ENCODE assay signal across 29 cellular contexts in the genomic region with DNA sequence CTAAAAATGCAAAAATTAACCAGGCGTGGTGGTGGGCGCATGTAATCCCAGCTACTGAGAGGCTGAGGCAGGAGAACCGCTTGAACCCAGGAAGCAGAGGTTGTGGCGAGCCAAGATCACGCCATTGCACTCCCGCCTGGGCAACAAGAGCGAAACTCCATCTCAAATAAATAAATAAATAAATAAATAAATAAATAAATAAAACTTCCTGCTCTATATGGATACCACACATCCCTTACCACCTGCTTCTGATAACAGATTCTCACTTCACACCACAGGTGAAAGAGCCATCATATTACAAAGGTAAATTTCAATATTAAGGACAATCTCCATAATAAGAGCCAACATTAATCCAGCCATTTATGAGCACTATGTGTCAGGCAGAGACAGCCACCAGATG.
"Had no signal": no experiment of that assay in that cellular context is flagged by ENCODE, and none has a peak within 500 bp of the region (broad histone marks: within the 10 kb centered on the region; RNA-seq: fewer than 3 reads in every experiment).

No MANE protein-coding gene starts in this region.

- H3K36me3 ChIP-seq: stomach, suprapubic skin, thoracic aorta, thyroid gland, tibial artery, tibial nerve, transverse colon, upper lobe of left lung, upper lobe of right lung, uterus, vagina had no signal

- H3K27ac ChIP-seq: stomach, suprapubic skin, testis, thoracic aorta, thyroid gland, tibial artery, tibial nerve, transverse colon, upper lobe of left lung, upper lobe of right lung, uterus, vagina had no signal

- H3K27me3 Mint-ChIP-seq: stimulated activated naive B cell treated with anti-CD40 and anti-IgM and Interleukin-4, amounts not matched to agents 10 μg/mL and 1 μg/mL and 100 μg/mL, for 72 hours; stimulated activated naive CD8-positive, alpha-beta T cell treated with anti-CD3 and anti-CD28 coated beads, Interleukin-15, Interleukin-2, amounts not matched to agents 100 ng/mL and 50 ng/mL, for 24 hours; type B pancreatic cell had no signal

- H3K27ac Mint-ChIP-seq: stimulated activated effector memory CD8-positive, alpha-beta T cell treated with anti-CD3 and anti-CD28 coated beads, Interleukin-12 subunit alpha, Interleukin-12 subunit beta, amount 100 ng/mL, for 72 hours; stimulated activated memory B cell treated with anti-CD40 and anti-IgM and Interleukin-4, amounts not matched to agents 10 μg/mL and 1 μg/mL and 100 μg/mL, for 72 hours; stimulated activated naive B cell treated with anti-CD40 and anti-IgM and Interleukin-4, amounts not matched to agents 10 μg/mL and 1 μg/mL and 100 μg/mL, for 72 hours; stimulated activated naive CD8-positive, alpha-beta T cell treated with anti-CD3 and anti-CD28 coated beads, Interleukin-15, amount 100 ng/mL, for 72 hours; stimulated activated naive CD8-positive, alpha-beta T cell treated with anti-CD3 and anti-CD28 coated beads, Interleukin-15, Interleukin-2, amounts not matched to agents 100 ng/mL and 50 ng/mL, for 24 hours; type B pancreatic cell had no signal

- H3K27me3 ChIP-seq: suprapubic skin, testis, thyroid gland, tibial artery, tibial nerve, transverse colon, upper lobe of left lung, upper lobe of right lung, uterus, vagina had no signal

- ATAC-seq: stimulated activated effector memory CD8-positive, alpha-beta T cell treated with anti-CD3 and anti-CD28 coated beads, Interleukin-12 subunit alpha, Interleukin-12 subunit beta, amount 100 ng/mL, for 72 hours; stimulated activated memory B cell treated with anti-CD40 and anti-IgM and Interleukin-4, amounts not matched to agents 10 μg/mL and 1 μg/mL and 100 μg/mL, for 72 hours; stimulated activated naive B cell treated with anti-CD40 and anti-IgM and Interleukin-4, amounts not matched to agents 10 μg/mL and 1 μg/mL and 100 μg/mL, for 72 hours; stimulated activated naive CD8-positive, alpha-beta T cell treated with anti-CD3 and anti-CD28 coated beads, Interleukin-15, amount 100 ng/mL, for 72 hours; stimulated activated naive CD8-positive, alpha-beta T cell treated with anti-CD3 and anti-CD28 coated beads, Interleukin-15, Interleukin-2, amounts not matched to agents 100 U/mL and 50 U/mL, for 24 hours; upper lobe of right lung had no signal

- FAIRE-seq: urothelium cell line had no signal

- H3K9me3 ChIP-seq: stomach, suprapubic skin, testis, thoracic aorta, thyroid gland, tibial artery, tibial nerve, transverse colon, upper lobe of left lung, upper lobe of right lung, uterus, vagina had no signal

- H3K4me1 Mint-ChIP-seq: stimulated activated effector memory CD8-positive, alpha-beta T cell treated with anti-CD3 and anti-CD28 coated beads, Interleukin-12 subunit alpha, Interleukin-12 subunit beta, amount 100 ng/mL, for 72 hours; stimulated activated memory B cell treated with anti-CD40 and anti-IgM and Interleukin-4, amounts not matched to agents 10 μg/mL and 1 μg/mL and 100 μg/mL, for 72 hours; stimulated activated naive B cell treated with anti-CD40 and anti-IgM and Interleukin-4, amounts not matched to agents 10 μg/mL and 1 μg/mL and 100 μg/mL, for 72 hours; stimulated activated naive CD8-positive, alpha-beta T cell treated with anti-CD3 and anti-CD28 coated beads, Interleukin-15, amount 100 ng/mL, for 72 hours had no signal

- H3K36me3 Mint-ChIP-seq: stimulated activated effector memory CD8-positive, alpha-beta T cell treated with anti-CD3 and anti-CD28 coated beads, Interleukin-12 subunit alpha, Interleukin-12 subunit beta, amount 100 ng/mL, for 72 hours; stimulated activated memory B cell treated with anti-CD40 and anti-IgM and Interleukin-4, amounts not matched to agents 10 μg/mL and 1 μg/mL and 100 μg/mL, for 72 hours; type B pancreatic cell had no signal

- H3K4me3 Mint-ChIP-seq: stimulated activated effector memory CD8-positive, alpha-beta T cell treated with anti-CD3 and anti-CD28 coated beads, Interleukin-12 subunit alpha, Interleukin-12 subunit beta, amount 100 ng/mL, for 72 hours; stimulated activated memory B cell treated with anti-CD40 and anti-IgM and Interleukin-4, amounts not matched to agents 10 μg/mL and 1 μg/mL and 100 μg/mL, for 72 hours; stimulated activated naive B cell treated with anti-CD40 and anti-IgM and Interleukin-4, amounts not matched to agents 10 μg/mL and 1 μg/mL and 100 μg/mL, for 72 hours; stimulated activated naive CD8-positive, alpha-beta T cell treated with anti-CD3 and anti-CD28 coated beads, Interleukin-15, amount 100 ng/mL, for 72 hours; stimulated activated naive CD8-positive, alpha-beta T cell treated with anti-CD3 and anti-CD28 coated beads, Interleukin-15, Interleukin-2, amounts not matched to agents 100 ng/mL and 50 ng/mL, for 24 hours; type B pancreatic cell had no signal

- H3K9me3 Mint-ChIP-seq: stimulated activated effector memory CD8-positive, alpha-beta T cell treated with anti-CD3 and anti-CD28 coated beads, Interleukin-12 subunit alpha, Interleukin-12 subunit beta, amount 100 ng/mL, for 72 hours; stimulated activated memory B cell treated with anti-CD40 and anti-IgM and Interleukin-4, amounts not matched to agents 10 μg/mL and 1 μg/mL and 100 μg/mL, for 72 hours; stimulated activated naive CD8-positive, alpha-beta T cell treated with anti-CD3 and anti-CD28 coated beads, Interleukin-15, amount 100 ng/mL, for 72 hours; stimulated activated naive CD8-positive, alpha-beta T cell treated with anti-CD3 and anti-CD28 coated beads, Interleukin-15, Interleukin-2, amounts not matched to agents 100 ng/mL and 50 ng/mL, for 24 hours; type B pancreatic cell had no signal

- DNase-seq: stimulated activated CD4-positive, alpha-beta T cell treated with anti-CD3 and anti-CD28 coated beads, Interleukin-2, amount 100 ng/mL, for 48 hours; stimulated activated CD4-positive, alpha-beta T cell treated with anti-CD3 and anti-CD28 coated beads, Interleukin-4, amount 100 ng/mL, for 1 hour; stimulated activated CD4-positive, alpha-beta T cell treated with anti-CD3 and anti-CD28 coated beads, Interleukin-4, amount 100 ng/mL, for 24 hours; stimulated activated CD4-positive, alpha-beta T cell treated with anti-CD3 and anti-CD28 coated beads, Interleukin-4, amount 100 ng/mL, for 4 hours; stimulated activated CD8-positive, alpha-beta memory T cell treated with anti-CD3 and anti-CD28 coated beads, Interleukin-4, amount 100 ng/mL, for 48 hours; stimulated activated naive B cell treated with anti-CD40 and anti-IgM and Interleukin-4, amounts not matched to agents 10 μg/mL and 1 μg/mL and 100 μg/mL, for 72 hours; stimulated activated naive CD4-positive, alpha-beta T cell; stimulated activated naive CD4-positive, alpha-beta T cell treated with Interleukin-2 at 50 U/mL for 16 hours; stimulated activated naive CD8-positive, alpha-beta T cell treated with anti-CD3 and anti-CD28 coated beads, Interleukin-15, amount 100 ng/mL, for 72 hours; stimulated activated naive CD8-positive, alpha-beta T cell treated with anti-CD3 and anti-CD28 coated beads, Interleukin-15, Interleukin-2, amounts not matched to agents 100 U/mL and 50 U/mL, for 24 hours; stomach; substantia nigra; testis; thyroid gland; tibial artery; transverse colon; trophoblast cell; upper lobe of left lung; upper lobe of right lung; uterus had no signal

- H3K4me3 ChIP-seq: stomach, suprapubic skin, testis, thoracic aorta, thyroid gland, tibial artery, tibial nerve, transverse colon, upper lobe of left lung, upper lobe of right lung, uterus, vagina had no signal
